Comparison of ENCODE assay signal across 8 cellular contexts in the genomic region with DNA sequence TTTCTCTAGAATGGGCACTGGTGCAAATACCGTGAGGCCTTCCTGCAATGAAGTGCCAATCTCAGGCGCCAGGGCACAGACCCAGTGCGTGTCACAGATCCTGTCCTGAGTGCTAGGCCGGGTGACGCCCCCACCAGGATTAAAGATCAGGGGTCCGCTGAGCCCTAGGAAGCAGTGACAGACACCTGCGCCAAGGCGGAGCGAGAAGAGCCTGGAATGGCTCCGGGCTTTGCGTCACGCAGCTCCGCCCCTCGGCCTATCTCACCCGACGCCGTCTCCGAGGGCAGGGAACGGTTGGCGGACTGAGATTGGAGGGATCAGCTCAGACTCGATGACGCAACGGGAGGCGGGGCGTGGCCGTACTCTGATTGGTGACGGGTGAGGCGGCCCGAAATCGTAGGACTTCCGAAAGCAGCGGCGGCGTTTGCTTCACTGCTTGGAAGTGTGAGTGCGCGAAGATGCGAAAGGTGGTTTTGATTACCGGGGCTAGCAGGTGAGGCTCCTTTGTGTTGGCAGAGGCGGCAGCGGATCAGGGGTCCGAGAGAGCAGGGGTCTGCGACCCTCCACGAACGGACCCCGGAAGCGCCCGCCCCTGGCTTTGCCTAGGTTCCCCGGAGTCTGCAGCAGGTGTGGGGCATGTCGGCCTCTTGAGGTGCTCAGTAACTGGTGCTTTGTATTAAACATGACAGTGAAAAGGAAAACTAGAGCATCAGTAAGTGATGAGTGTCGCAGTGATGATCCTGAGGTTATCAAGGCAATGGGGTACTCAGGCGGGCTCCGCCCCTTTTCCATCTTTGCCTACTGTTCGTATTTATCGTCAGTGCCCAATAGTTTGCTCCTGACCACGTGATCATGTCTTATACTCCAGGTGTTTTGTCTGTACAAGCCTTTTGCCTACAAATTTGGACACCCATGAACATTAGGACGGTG.
DNase-seq lines count a peak whose midpoint lies in the region; ATAC-seq and TF ChIP-seq lines count a peak whose summit lies in the region.
"Not testable (repeated sequence)": the region's sequence is repeated elsewhere in the genome, so short reads cannot be mapped to it uniquely, and the experiment has no call there.

No MANE protein-coding gene starts in this region.

- H3K9me3 Mint-ChIP-seq in progenitor cell of endocrine pancreas (ENCODE audit: low read depth) = not testable (repeated sequence)

- H3K36me3 Mint-ChIP-seq in T-helper 17 cell (ENCODE audit: low read depth); progenitor cell of endocrine pancreas (ENCODE audit: insufficient read depth): not testable (repeated sequence)

- H3K4me1 Mint-ChIP-seq in T-helper 17 cell; progenitor cell of endocrine pancreas (ENCODE audit: low read depth): not testable (repeated sequence)

- ATAC-seq in GM18499 (IDR thresholded peaks at IDR 0.05; ENCODE audit: insufficient read depth, unreplicated experiment) = peak; percentile 98
- ATAC-seq in HG02870 (IDR thresholded peaks at IDR 0.05; ENCODE audit: unreplicated experiment) = peak; percentile 99
- peak; percentile 99 for ATAC-seq in T-helper 17 cell
- ATAC-seq in heart right ventricle = peak; percentile 99 to 100 (median 100)

- H3K36me3 ChIP-seq in heart right ventricle = peaks cover 0 to 22% (median 5%) of the 10 kb centered on the region in 9 donors
- not testable (repeated sequence) for H3K36me3 ChIP-seq in transverse colon

- peak; percentile 83 for DNase-seq in NCI-H1436 (lab: John Stamatoyannopoulos, UW)
- peak; percentile 64 to 72 (median 71) for DNase-seq in T-helper 17 cell
- peak; percentile 46 for DNase-seq in amniotic epithelial cell (ENCODE audit: low read depth)
- peak; percentile 78 to 84 for DNase-seq in heart right ventricle
- DNase-seq in progenitor cell of endocrine pancreas (ENCODE audit: low spot score, unreplicated experiment) = peak; percentile 35
- peak; percentile 79 for DNase-seq in transverse colon

- TF ChIP-seq EP300 in transverse colon (IDR thresholded peaks at IDR 0.05; ENCODE audit: low read depth) = not testable (repeated sequence)

- H3K4me3 ChIP-seq in heart right ventricle (peak overlapping the region; percentile 11 to 66 (median 55)), transverse colon (peak overlapping the region in 3 of 4 donors; percentile 38 to 66 (median 38))

- H3K4me1 ChIP-seq in heart right ventricle, transverse colon: not testable (repeated sequence)

- not testable (repeated sequence) for H3K9me3 ChIP-seq in T-helper 17 cell (ENCODE audit: control insufficient read depth, low read length, poor library complexity, severe bottlenecking); heart right ventricle; transverse colon

- H3K4me3 Mint-ChIP-seq in T-helper 17 cell (peak overlapping the region; percentile 90), progenitor cell of endocrine pancreas (ENCODE audit: low read depth) (peak overlapping the region; percentile 83)

- H3K27me3 ChIP-seq in heart right ventricle, transverse colon: not testable (repeated sequence)

- H3K27ac Mint-ChIP-seq in T-helper 17 cell (peak overlapping the region; percentile 89), progenitor cell of endocrine pancreas (peak overlapping the region; percentile 96)

- H3K27ac ChIP-seq in heart right ventricle (peak overlapping the region in 9 of 10 donors; percentile 15 to 87 (median 81)), transverse colon (peak overlapping the region; percentile 56 to 87 (median 84))

- peak; percentile 48 for TF ChIP-seq POLR2A in transverse colon (IDR thresholded peaks at IDR 0.05)

- TF ChIP-seq CTCF in heart right ventricle (IDR thresholded peaks at IDR 0.05); progenitor cell of endocrine pancreas (IDR thresholded peaks at IDR 0.05; ENCODE audit: unreplicated experiment): not testable (repeated sequence)
- TF ChIP-seq CTCF in transverse colon (IDR thresholded peaks at IDR 0.05) = peak in 1 of 5 experiments; percentile 8

- WGBS in heart right ventricle, 2 donors = 3 to 10% methylated on average over 41 of the region's 56 CpGs
- WGBS in transverse colon (ENCODE audit: low coverage in 1 of 2), 2 donors = 14 to 34% methylated on average over 1 to 12 of the region's 56 CpGs

- in situ Hi-C loops in transverse colon (cut with MboI; ENCODE audit: low pct_ligation_motif_present in 1 of 4, low pct_unique_long_range_greater_than_20kb in 1 of 4, low sequenced_read_pairs in 3 of 4) = loop anchor here in 1 of 4 donors (25.0 kb wide), 1 partner anchor 369 kb away; a partner anchor contains a TSS

- intact Hi-C loops in heart right ventricle (cut with DNase I) = loop anchor here in 1 of 10 donors (10.0 kb wide), 1 partner anchor 501 kb away; a partner anchor contains a TSS
- intact Hi-C loops in transverse colon (cut with DNase I; ENCODE audit: low total_unique reads) = not testable (repeated sequence)

- H3K27me3 Mint-ChIP-seq in T-helper 17 cell, progenitor cell of endocrine pancreas: not testable (repeated sequence)

Comparison
In these comparisons a context has a peak if more than half of its experiments do, and no peak if none do; other contexts are left out.
1. Peak in every context shown above with its lines: DNase-seq, ATAC-seq, H3K4me3 ChIP-seq and H3K27ac ChIP-seq.